ENCODE assay signal across 1 cellular context in the genomic region with DNA sequence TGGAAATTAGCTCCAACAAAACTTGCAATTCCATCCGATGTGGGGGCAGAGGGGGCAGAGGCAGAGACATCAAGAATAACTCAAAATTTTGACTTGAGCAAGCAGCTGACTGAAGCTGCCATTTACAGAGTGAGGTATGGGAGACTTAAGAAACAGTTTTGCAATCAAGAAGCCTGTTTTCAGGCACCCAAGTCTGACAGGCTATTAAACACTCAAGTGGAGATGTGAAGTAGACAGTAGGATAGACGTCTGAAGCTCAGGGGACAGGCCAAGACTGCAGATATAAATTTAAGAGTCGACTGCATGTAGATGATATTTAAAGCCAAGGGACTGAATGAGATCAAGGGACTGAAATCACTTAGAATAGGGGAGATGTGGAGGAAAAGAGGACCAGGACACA.
TF ChIP-seq lines count a peak whose summit lies in the region.

No MANE protein-coding gene starts in this region.

TF ChIP-seq in K562, 482 proteins besides CTCF, POLR2A, EP300 and RAD21 (continued from another document):
- TF ChIP-seq, protein P1, sequence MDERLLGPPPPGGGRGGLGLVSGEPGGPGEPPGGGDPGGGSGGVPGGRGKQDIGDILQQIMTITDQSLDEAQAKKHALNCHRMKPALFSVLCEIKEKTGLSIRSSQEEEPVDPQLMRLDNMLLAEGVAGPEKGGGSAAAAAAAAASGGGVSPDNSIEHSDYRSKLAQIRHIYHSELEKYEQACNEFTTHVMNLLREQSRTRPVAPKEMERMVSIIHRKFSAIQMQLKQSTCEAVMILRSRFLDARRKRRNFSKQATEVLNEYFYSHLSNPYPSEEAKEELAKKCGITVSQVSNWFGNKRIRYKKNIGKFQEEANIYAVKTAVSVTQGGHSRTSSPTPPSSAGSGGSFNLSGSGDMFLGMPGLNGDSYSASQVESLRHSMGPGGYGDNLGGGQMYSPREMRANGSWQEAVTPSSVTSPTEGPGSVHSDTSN (CRISPR knock-in tag; IDR thresholded peaks at IDR 0.05; ENCODE audit: low read depth), result no peak
- TF ChIP-seq, protein P1 (tag; conservative IDR thresholded peaks at IDR 0.05; ENCODE audit: low read depth), result 0 out of 2 replicates have a peak, but pooled peaks have one; percentile 14
TF ChIP-seq in K562: peak in this region for 2.
